Comparison of ENCODE assay signal across 16 cellular contexts in the genomic region with DNA sequence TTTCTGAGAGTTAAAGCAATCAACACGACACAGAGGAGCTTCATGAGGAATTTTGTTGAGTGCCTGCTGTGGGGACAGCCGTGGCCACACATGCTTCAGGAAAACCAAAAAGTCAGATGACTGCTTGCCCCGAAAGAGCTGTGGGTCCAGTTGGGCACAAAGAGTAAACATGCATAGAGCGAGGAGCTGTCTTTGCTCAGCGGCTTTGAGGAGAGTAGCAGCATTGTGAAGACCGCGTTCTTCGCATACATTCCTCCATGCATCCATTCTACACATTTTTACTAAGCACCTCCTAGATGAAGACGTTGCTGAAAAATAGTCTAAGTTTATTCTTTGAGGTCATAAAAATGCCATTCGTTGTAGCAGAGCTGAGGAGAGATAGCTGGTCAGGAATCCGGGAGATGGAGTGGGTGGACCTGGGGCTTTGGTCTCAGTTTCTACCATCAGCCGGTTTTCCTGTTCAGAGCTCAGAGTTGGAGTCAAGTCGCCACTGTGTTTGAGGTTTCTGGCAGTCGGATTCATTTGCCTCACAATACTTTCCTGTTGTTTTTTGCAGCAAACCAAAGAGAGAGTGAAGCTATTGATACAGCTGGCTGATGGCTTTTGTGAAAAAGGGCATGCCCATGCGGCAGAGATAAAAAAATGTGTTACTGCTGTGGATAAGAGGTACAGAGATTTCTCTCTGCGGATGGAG.
"Had no signal": no experiment of that assay in that cellular context is flagged by ENCODE, and none has a peak within 500 bp of the region (broad histone marks: within the 10 kb centered on the region; RNA-seq: fewer than 3 reads in every experiment).

No MANE protein-coding gene starts in this region.

- H2AFZ ChIP-seq: hepatocyte had no signal

- H3K9me3 ChIP-seq: thyroid gland, uterus had no signal

- H3K79me2 ChIP-seq: hepatocyte had no signal

- H3K4me1 ChIP-seq: uterus had no signal

- DNase-seq: activated CD4-positive, alpha-beta T cell treated with anti-CD3 and anti-CD28 coated beads, Interleukin-2, amount 50 U/mL, for 1 hour; activated effector memory CD4-positive, alpha-beta T cell treated with anti-CD3 and anti-CD28 coated beads, Interleukin-2, amount 50 U/mL, for 16 hours; activated T-cell treated with anti-CD3 and anti-CD28 coated beads, Interleukin-2, amount 50 U/mL, for 1 hour; amniotic stem cell; brain microvascular endothelial cell; endodermal cell; erythroblast; kidney glomerular epithelial cell; naive thymus-derived CD4-positive, alpha-beta T cell; occipital lobe; retina; thyroid gland; uterus had no signal

- H3K4me3 ChIP-seq: hepatocyte, skin epidermis, thyroid gland, uterus had no signal

- H3K4me2 ChIP-seq: hepatocyte had no signal

- H3K36me3 ChIP-seq: uterus had no signal

- ATAC-seq: activated naive CD4-positive, alpha-beta T cell treated with anti-CD3 and anti-CD28 coated beads, Interleukin-2, amount 50 U/mL, for 72 hours; naive thymus-derived CD4-positive, alpha-beta T cell had no signal

- H3K27me3 ChIP-seq: brain microvascular endothelial cell, hepatocyte, thyroid gland, uterus had no signal

- H3K27ac ChIP-seq: brain microvascular endothelial cell, hepatocyte, skin epidermis, thyroid gland, uterus had no signal
